Comparison of ENCODE assay signal across 8 cellular contexts in genomic region chr12:10211975-10212622, GRCh38. TPM values are rescaled to one million over a fixed set of nuclear protein-coding genes. Genes with fewer than 3 reads are reported as not detected.
A peak's percentile ranks its signal among the peaks of the same experiment; 100 is the strongest.
DNase-seq lines count a peak whose midpoint lies in the region; ATAC-seq and TF ChIP-seq lines count a peak whose summit lies in the region.

No MANE protein-coding gene starts in this region.

- ATAC-seq in HG03039 (IDR thresholded peaks at IDR 0.05; ENCODE audit: unreplicated experiment), result peak; percentile 72

- no peaks in the 10 kb centered on the region for H3K9me3 ChIP-seq in iPS-20b (ENCODE audit: insufficient read depth, low read depth, low read length)
- H3K9me3 ChIP-seq in skeletal muscle satellite cell (replicated peaks; ENCODE audit: low read length), result no peaks in the 10 kb centered on the region

- no peak for TF ChIP-seq CTCF in GM10266 (IDR thresholded peaks at IDR 0.05; ENCODE audit: control insufficient read depth, insufficient read depth, low read depth, missing control alignments)

- H3K4me1 ChIP-seq in iPS-20b (ENCODE audit: insufficient read depth, low read length) (peaks cover 13% of the 10 kb centered on the region), skeletal muscle satellite cell (ENCODE audit: control insufficient read depth, insufficient read depth, low read length) (peaks cover 13% of the 10 kb centered on the region)

- H3K4me3 ChIP-seq in iPS-20b (ENCODE audit: low read length), result peak overlapping the region; percentile 95
- H3K4me3 ChIP-seq in skeletal muscle satellite cell (ENCODE audit: low read length), result peak overlapping the region; percentile 74

- H3K36me3 ChIP-seq in iPS-20b (ENCODE audit: insufficient read depth, low read depth, low read length) (no peaks in the 10 kb centered on the region), skeletal muscle satellite cell (ENCODE audit: insufficient read depth, low read length) (no peaks in the 10 kb centered on the region)

- DNase-seq in GM10266 (ENCODE audit: extremely low spot score) (peak; percentile 71), NCI-H2196 treated with DMSO at 0.1 percent for 48 hours (lab: John Stamatoyannopoulos, UW; ENCODE audit: unreplicated experiment) (peak; percentile 74), caudate nucleus (lab: John Stamatoyannopoulos, UW) (peak; percentile 31 to 98 (median 86)), OCI-M2 (lab: John Stamatoyannopoulos, UW; ENCODE audit: unreplicated experiment) (no peak)
- DNase-seq in activated CD4-positive, CD25-positive, alpha-beta regulatory T cell treated with anti-CD3 and anti-CD28 coated beads, Interleukin-2, amount 50 U/mL, for 16 hours (ENCODE audit: low read depth, low spot score), result peak; percentile 75

- H3K27me3 ChIP-seq in iPS-20b (ENCODE audit: insufficient read depth, low read length) (no peaks in the 10 kb centered on the region; the same call in 1 of the 2 replicates), skeletal muscle satellite cell (ENCODE audit: control insufficient read depth, insufficient read depth, low read length) (no peaks in the 10 kb centered on the region)

- H3K27ac ChIP-seq in caudate nucleus (ENCODE audit: low read depth, low read length) (peak overlapping the region; percentile 99), iPS-20b (ENCODE audit: low read length) (peak overlapping the region; percentile 78)

- H3K9ac ChIP-seq in iPS-20b (ENCODE audit: low read depth, low read length) (peak overlapping the region; percentile 90), skeletal muscle satellite cell (ENCODE audit: low read depth, low read length) (peak overlapping the region; percentile 87)

- H3K4me2 ChIP-seq in skeletal muscle satellite cell (ENCODE audit: low read length), result peak overlapping the region; percentile 79

RNA-seq across cellular contexts. Expression of gene GABARAPL1, which starts 0.6 kb away (rescaled TPM):
- 12.2 and 15.5 TPM in 2 replicates for total RNA-seq in skeletal muscle satellite cell (2012; rRNA removed)

RNA-seq across cellular contexts. Expression of gene TMEM52B, which starts 33.3 kb away (rescaled TPM):
- total RNA-seq in skeletal muscle satellite cell (2012; rRNA removed), result not detected in 2 replicates

RNA-seq across cellular contexts. Expression of gene OLR1, which starts 40.2 kb away (rescaled TPM):
- under 0.01 TPM in 1 of 2 replicates, not detected in the other for total RNA-seq in skeletal muscle satellite cell (2012; rRNA removed)
